ENCODE assay signal across 1 cellular context in genomic region chr9:107067715-107068416, GRCh38.
TF ChIP-seq lines count a peak whose summit lies in the region.

No MANE protein-coding gene starts in this region.

TF ChIP-seq in HepG2, 621 proteins besides CTCF, POLR2A, EP300 and RAD21 (continued from another document):
- TF ChIP-seq E2F5 (CRISPR knock-in tag; conservative IDR thresholded peaks at IDR 0.05) (no peak), MLLT10 (CRISPR knock-in tag; IDR thresholded peaks at IDR 0.05) (no peak), THAP9 (CRISPR knock-in tag; IDR thresholded peaks at IDR 0.05; ENCODE audit: borderline replicate concordance) (no peak), ZNF142 (CRISPR knock-in tag; IDR thresholded peaks at IDR 0.05) (no peak), ZFP91 (CRISPR knock-in tag; IDR thresholded peaks at IDR 0.05; ENCODE audit: borderline replicate concordance) (no peak), ZNF816 (CRISPR knock-in tag; IDR thresholded peaks at IDR 0.05; ENCODE audit: borderline replicate concordance) (no peak), ETV5 (CRISPR knock-in tag; IDR thresholded peaks at IDR 0.05; ENCODE audit: borderline replicate concordance) (no peak), POLR2AphosphoS2 (IDR thresholded peaks at IDR 0.05; ENCODE audit: low read depth, low read length) (no peak), TAF1 (CRISPR knock-in tag; IDR thresholded peaks at IDR 0.05) (no peak)
